Comparison of ENCODE assay signal across 9 cellular contexts in genomic region chr17:82103588-82104451, GRCh38. TPM values are rescaled to one million over a fixed set of nuclear protein-coding genes. Genes with fewer than 3 reads are reported as not detected.
DNase-seq lines count a peak whose midpoint lies in the region; ATAC-seq and TF ChIP-seq lines count a peak whose summit lies in the region.
"Had no signal": no experiment of that assay in that cellular context is flagged by ENCODE, and none has a peak within 500 bp of the region (broad histone marks: within the 10 kb centered on the region; RNA-seq: fewer than 3 reads in every experiment).

No MANE protein-coding gene starts in this region.

- peak overlapping the region; percentile 66 for H3K4me3 Mint-ChIP-seq in Caco-2 (ENCODE audit: unreplicated experiment)
- H3K4me3 Mint-ChIP-seq: natural killer cell treated with Interleukin-12 subunit alpha and Interleukin-12 subunit beta and Interleukin-15 and Interleukin-18, amount 100 ng/mL, for 72 hours had no signal

- no peak overlapping the region for H3K9ac ChIP-seq in parathyroid adenoma

- no peak for TF ChIP-seq CTCF in Caco-2 (IDR thresholded peaks at IDR 0.05; ENCODE audit: insufficient read depth in 1 of 2, low read depth in 1 of 2, low read length in 1 of 2, severe bottlenecking in 1 of 2, unreplicated experiment in 1 of 2)
- no peak for TF ChIP-seq CTCF in VCaP (conservative IDR thresholded peaks at IDR 0.05)
- TF ChIP-seq CTCF in left ventricle myocardium inferior (IDR thresholded peaks at IDR 0.05; ENCODE audit: borderline replicate concordance): no peak
- no peak for TF ChIP-seq CTCF in parathyroid adenoma (IDR thresholded peaks at IDR 0.05)

- POLR2A ChIA-PET in Caco-2 (lab: Charles Lee): interaction anchor here (0.8 to 1.4 kb wide), 3 partner anchors 27 to 189 kb away, joined by 3 to 5 read pairs (median 3); partner anchors contain the start of gene DCXR

- no peaks in the 10 kb centered on the region for H3K27me3 Mint-ChIP-seq in Caco-2 (ENCODE audit: insufficient read depth, unreplicated experiment)
- H3K27me3 Mint-ChIP-seq: natural killer cell treated with Interleukin-12 subunit alpha and Interleukin-12 subunit beta and Interleukin-15 and Interleukin-18, amount 100 ng/mL, for 72 hours had no signal

- CTCF ChIA-PET in Caco-2 (lab: Charles Lee): interaction anchor here (0.5 to 2.4 kb wide), 3 partner anchors 66 to 425 kb away, joined by 3 to 7 read pairs (median 4); partner anchors contain the start of gene DCXR

- H3K9me3 ChIP-seq in Caco-2 (no peaks in the 10 kb centered on the region), left ventricle myocardium inferior (replicated peaks) (no peaks in the 10 kb centered on the region), parathyroid adenoma (ENCODE audit: control insufficient read depth, low read length) (no peaks in the 10 kb centered on the region)

- no TSS peak for BruUV-seq in Caco-2 (replicated peaks; lab: Mats Ljungman, UMichigan)

- H3K4me2 ChIP-seq in parathyroid adenoma (ENCODE audit: low read length): peak overlapping the region; percentile 45

- intact Hi-C loops in Caco-2 (cut with micrococcal nuclease; ENCODE audit: unreplicated experiment): loop anchor here (2.0 kb wide), 1 partner anchor 71 kb away; no protein-coding TSS in a partner anchor
- intact Hi-C loops in left ventricle myocardium inferior (cut with micrococcal nuclease): no loop called here

- H3K4me3 ChIP-seq in Caco-2 (ENCODE audit: low read depth, low read length): no peak overlapping the region
- no peak overlapping the region for H3K4me3 ChIP-seq in left ventricle myocardium inferior
- H3K4me3 ChIP-seq in parathyroid adenoma (ENCODE audit: low read depth, low read length): no peak overlapping the region

- H3K27ac ChIP-seq in VCaP (peak overlapping the region; percentile 99), left ventricle myocardium inferior (replicated peaks) (peak overlapping the region; percentile 57), parathyroid adenoma (peak overlapping the region; percentile 88)

- DNase-seq in Caco-2: peak; percentile 95 to 96
- DNase-seq in left ventricle myocardium inferior: no peak
- no peak for DNase-seq in activated CD4-positive, alpha-beta T cell treated with anti-CD3 and anti-CD28 coated beads for 4 hours
- no peak for DNase-seq in NCI-H2081 treated with DMSO at 0.1 percent for 48 hours (lab: John Stamatoyannopoulos, UW)

- no peaks in the 10 kb centered on the region for H3K9me3 Mint-ChIP-seq in Caco-2 (ENCODE audit: unreplicated experiment)
- H3K9me3 Mint-ChIP-seq: natural killer cell treated with Interleukin-12 subunit alpha and Interleukin-12 subunit beta and Interleukin-15 and Interleukin-18, amount 100 ng/mL, for 72 hours had no signal

- peaks cover 83% of the 10 kb centered on the region for H3K4me1 ChIP-seq in Caco-2
- H3K4me1 ChIP-seq in left ventricle myocardium inferior: peaks cover 57% of the 10 kb centered on the region
- peaks cover 42% of the 10 kb centered on the region for H3K4me1 ChIP-seq in parathyroid adenoma

- H3K27ac Mint-ChIP-seq in Caco-2 (ENCODE audit: unreplicated experiment): peak overlapping the region; percentile 88
- H3K27ac Mint-ChIP-seq: natural killer cell treated with Interleukin-12 subunit alpha and Interleukin-12 subunit beta and Interleukin-15 and Interleukin-18, amount 100 ng/mL, for 72 hours had no signal

- peaks cover 42% of the 10 kb centered on the region for H3K4me1 Mint-ChIP-seq in Caco-2 (ENCODE audit: low read depth, unreplicated experiment)

- peaks cover 72% of the 10 kb centered on the region for H3K36me3 Mint-ChIP-seq in Caco-2 (ENCODE audit: insufficient read depth, unreplicated experiment)
- H3K36me3 Mint-ChIP-seq: natural killer cell treated with Interleukin-12 subunit alpha and Interleukin-12 subunit beta and Interleukin-15 and Interleukin-18, amount 100 ng/mL, for 72 hours had no signal

- H3K27me3 ChIP-seq in Caco-2 (replicated peaks; ENCODE audit: control insufficient read depth, insufficient read depth, low read length) (no peaks in the 10 kb centered on the region), left ventricle myocardium inferior (ENCODE audit: low read depth) (no peaks in the 10 kb centered on the region), parathyroid adenoma (ENCODE audit: control insufficient read depth, insufficient read depth, low read length) (no peaks in the 10 kb centered on the region)

- H2AFZ ChIP-seq in parathyroid adenoma: peak overlapping the region; percentile 47

- ATAC-seq in HG03460 (IDR thresholded peaks at IDR 0.05; ENCODE audit: unreplicated experiment) (no peak), HG02759 (IDR thresholded peaks at IDR 0.05; ENCODE audit: unreplicated experiment) (no peak)
- ATAC-seq: natural killer cell treated with Interleukin-12 subunit alpha and Interleukin-12 subunit beta and Interleukin-15 and Interleukin-18, amount 100 ng/mL, for 72 hours had no signal

- H3K79me2 ChIP-seq in parathyroid adenoma: no peaks in the 10 kb centered on the region

- H3K36me3 ChIP-seq in Caco-2 (ENCODE audit: control insufficient read depth, insufficient read depth, low read length) (no peaks in the 10 kb centered on the region), left ventricle myocardium inferior (no peaks in the 10 kb centered on the region), parathyroid adenoma (ENCODE audit: control insufficient read depth, insufficient read depth, low read length) (no peaks in the 10 kb centered on the region)

RNA-seq across cellular contexts. Expression of gene FASN, which starts 5.8 kb away (rescaled TPM):
- 330 and 359 TPM in 2 replicates for total RNA-seq in Caco-2 (2022)
- total RNA-seq in left ventricle myocardium inferior: 13.6 TPM

RNA-seq across cellular contexts. Expression of gene DUS1L, which starts 38.2 kb away (rescaled TPM):
- 129 TPM in 2 replicates for total RNA-seq in Caco-2 (2022)
- total RNA-seq in left ventricle myocardium inferior: 64.6 TPM

RNA-seq across cellular contexts. Expression of gene GPS1, which starts 52.1 kb away (rescaled TPM):
- total RNA-seq in Caco-2 (2022): 185 and 195 TPM in 2 replicates
- total RNA-seq in left ventricle myocardium inferior: 85.9 TPM

RNA-seq across cellular contexts. Expression of gene RFNG, which starts 52.2 kb away (rescaled TPM):
- total RNA-seq in Caco-2 (2022) (33.0 and 35.5 TPM in 2 replicates), left ventricle myocardium inferior (21.1 TPM)

Comparison
In these comparisons a context has a peak if more than half of its experiments do, and no peak if none do; other contexts are left out.
1. DNase-seq: peak in Caco-2 (2 of 2); none in left ventricle myocardium inferior (single experiment), activated CD4-positive, alpha-beta T cell treated with anti-CD3 and anti-CD28 coated beads for 4 hours (0 of 2) and NCI-H2081 treated with DMSO at 0.1 percent for 48 hours (single experiment).
2. RNA of gene FASN, which starts 5.8 kb away (total RNA-seq): 330 to 359 TPM in Caco-2; 13.6 TPM in left ventricle myocardium inferior (single experiment); every median in the first group is over 10 times any median in the second.
3. Peak in every context shown above with its lines, with median percentiles within 50 percentile points of each other: H3K27ac ChIP-seq.